In genomic region chr1:95223110-95223509, GRCh38 we compare ENCODE assay signal across 18 cellular contexts. TPM values are rescaled to one million over a fixed set of nuclear protein-coding genes. Genes with fewer than 3 reads are reported as not detected.
DNase-seq lines count a peak whose midpoint lies in the region; ATAC-seq and TF ChIP-seq lines count a peak whose summit lies in the region.
"Had no signal": no experiment of that assay in that cellular context is flagged by ENCODE, and none has a peak within 500 bp of the region (broad histone marks: within the 10 kb centered on the region; RNA-seq: fewer than 3 reads in every experiment).

No MANE protein-coding gene starts in this region.

- H2AFZ ChIP-seq in osteoblast (ENCODE audit: low read length): no peak overlapping the region

- ATAC-seq in GM18858 (IDR thresholded peaks at IDR 0.05; ENCODE audit: unreplicated experiment) (no peak), GM21737 (IDR thresholded peaks at IDR 0.05; ENCODE audit: unreplicated experiment) (no peak)
- ATAC-seq: T-helper 17 cell had no signal

- H3K9me3 ChIP-seq in osteoblast (ENCODE audit: low read depth, low read length): no peaks in the 10 kb centered on the region
- H3K9me3 ChIP-seq: neutrophil, Peyer's patch, stomach had no signal

- peaks cover 4% of the 10 kb centered on the region for H3K27me3 ChIP-seq in osteoblast (ENCODE audit: insufficient read depth, low read length)
- H3K27me3 ChIP-seq: Peyer's patch, stomach had no signal

- H3K4me2 ChIP-seq in osteoblast (ENCODE audit: insufficient read depth, low read length): peak overlapping the region; percentile 19

- H3K36me3 ChIP-seq in osteoblast (ENCODE audit: insufficient read depth, low read length): no peaks in the 10 kb centered on the region
- H3K36me3 ChIP-seq: neutrophil, Peyer's patch, stomach had no signal

- TF ChIP-seq CTCF in foreskin fibroblast (IDR thresholded peaks at IDR 0.05; ENCODE audit: low read depth, low read length): no peak
- no peak for TF ChIP-seq CTCF in osteoblast (IDR thresholded peaks at IDR 0.05; ENCODE audit: extremely low read depth, low read depth, low read length)

- no peak overlapping the region for H3K27ac ChIP-seq in osteoblast (ENCODE audit: low read depth, low read length)
- H3K27ac ChIP-seq: epithelial cell of prostate, neutrophil, Peyer's patch, stomach had no signal

- H3K79me2 ChIP-seq in osteoblast (ENCODE audit: insufficient read depth, low read length): no peaks in the 10 kb centered on the region

- H4K20me1 ChIP-seq in osteoblast (ENCODE audit: insufficient read depth, low read length): no peaks in the 10 kb centered on the region

- no peak overlapping the region for H3K4me3 ChIP-seq in foreskin fibroblast (ENCODE audit: low read depth in 1 of 2, low read length in 2 of 2)
- H3K4me3 ChIP-seq in osteoblast (ENCODE audit: insufficient read depth, low read length): no peak overlapping the region
- H3K4me3 ChIP-seq: Peyer's patch, stomach had no signal

- peak; percentile 3 for DNase-seq in EL
- DNase-seq in amniotic epithelial cell (ENCODE audit: low read depth): peak; percentile 66
- peak; percentile 23 to 61 for DNase-seq in foreskin fibroblast
- no peak for DNase-seq in osteoblast (ENCODE audit: insufficient read length, low spot score, missing footprints)
- DNase-seq in SW 1271 (lab: John Stamatoyannopoulos, UW): no peak
- no peak for DNase-seq in activated T-cell treated with anti-CD3 and anti-CD28 coated beads for 4 hours
- DNase-seq: activated CD8-positive, alpha-beta memory T cell treated with anti-CD3 and anti-CD28 coated beads, Interleukin-2, amount 50 U/mL, for 48 hours; activated naive CD8-positive, alpha-beta T cell treated with anti-CD3 and anti-CD28 coated beads for 36 hours; NCI-H2029 treated with DMSO at 0.1 percent for 48 hours; NCI-H526 treated with DMSO at 0.1 percent for 48 hours; Peyer's patch; small intestine; stomach; T-helper 17 cell had no signal

- H3K4me1 ChIP-seq in osteoblast (ENCODE audit: insufficient read depth, low read length): no peaks in the 10 kb centered on the region
- H3K4me1 ChIP-seq: Peyer's patch, stomach had no signal

RNA-seq across cellular contexts. Expression of gene RWDD3, which starts 10.9 kb away (rescaled TPM):
- total RNA-seq in osteoblast: 11.2 and 12.7 TPM in 2 replicates

Comparison
In these comparisons a context has a peak if more than half of its experiments do, and no peak if none do; other contexts are left out.
1. DNase-seq: peak in EL (single experiment), amniotic epithelial cell (single experiment) and foreskin fibroblast (2 of 2); none in osteoblast (single experiment), SW 1271 (0 of 2) and activated T-cell treated with anti-CD3 and anti-CD28 coated beads for 4 hours (single experiment).